In the genomic region with DNA sequence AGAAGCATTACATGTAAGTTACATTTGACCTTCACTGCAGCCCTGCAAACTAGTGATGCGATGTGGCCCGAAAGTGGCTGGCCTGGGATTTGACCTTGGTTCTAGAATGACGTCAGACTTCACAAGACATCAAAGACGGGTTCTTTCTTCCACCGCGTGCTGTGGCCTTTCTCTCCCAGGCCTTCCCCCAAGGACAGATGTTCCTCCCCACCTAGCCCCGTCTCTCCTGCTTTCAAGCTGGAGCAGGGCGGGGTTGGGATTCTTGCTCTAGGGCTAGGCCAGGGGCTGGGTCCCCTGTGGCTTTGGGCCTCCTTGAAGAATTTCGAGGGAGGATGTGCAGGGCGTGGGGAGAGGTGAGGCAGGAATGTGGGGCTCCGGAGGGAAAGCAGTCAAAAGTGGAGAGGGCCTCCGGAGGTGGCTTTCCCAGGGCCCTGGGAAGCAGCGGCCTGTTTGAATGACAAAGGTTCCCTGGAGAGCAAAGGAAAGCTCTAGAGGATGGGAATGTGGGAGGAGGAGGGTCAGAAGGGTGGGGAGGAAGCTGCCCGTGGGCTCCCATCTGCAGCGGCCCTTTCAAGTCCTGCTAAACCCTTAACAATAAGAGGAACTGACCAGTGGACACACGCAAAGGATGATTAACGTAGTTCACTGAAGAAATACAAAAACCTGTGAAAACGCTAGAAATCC, we compare ENCODE assay signal across 1 cellular context.
TF ChIP-seq lines count a peak whose summit lies in the region.

No MANE protein-coding gene starts in this region.

TF ChIP-seq in HepG2, 621 proteins besides CTCF, POLR2A, EP300 and RAD21 (continued from another document and continues in another):
- TF ChIP-seq KAT8 (CRISPR knock-in tag; IDR thresholded peaks at IDR 0.05) (no peak), MXI1 (IDR thresholded peaks at IDR 0.05; ENCODE audit: borderline replicate concordance, low read depth, low read length) (no peak), ZNF337 (CRISPR knock-in tag; IDR thresholded peaks at IDR 0.05; ENCODE audit: borderline replicate concordance, low read depth) (no peak), NFE2L2 (IDR thresholded peaks at IDR 0.05; ENCODE audit: low read length) (no peak), HOXA9 (CRISPR knock-in tag; IDR thresholded peaks at IDR 0.05; ENCODE audit: borderline replicate concordance) (no peak), ZGPAT (CRISPR knock-in tag; IDR thresholded peaks at IDR 0.05) (peak; percentile 72), ZNF879 (CRISPR knock-in tag; IDR thresholded peaks at IDR 0.05) (no peak), ATM (IDR thresholded peaks at IDR 0.05; ENCODE audit: borderline replicate concordance) (no peak), ZMYM2 (CRISPR knock-in tag; IDR thresholded peaks at IDR 0.05) (0 out of 2 replicates have a peak, but pooled peaks have one; percentile 28), HOXD1 (CRISPR knock-in tag; IDR thresholded peaks at IDR 0.05) (no peak), PPARG (CRISPR knock-in tag; conservative IDR thresholded peaks at IDR 0.05) (no peak; the same call in 1 of the 2 replicates), GMEB1 (CRISPR knock-in tag; IDR thresholded peaks at IDR 0.05; ENCODE audit: borderline replicate concordance) (no peak), ZNF724P (CRISPR knock-in tag; IDR thresholded peaks at IDR 0.05; ENCODE audit: borderline replicate concordance) (no peak), ZNF883 (CRISPR knock-in tag; IDR thresholded peaks at IDR 0.05; ENCODE audit: not compliant biosample characterization) (no peak), HIVEP1 (CRISPR knock-in tag; IDR thresholded peaks at IDR 0.05) (no peak), ZNF251 (CRISPR knock-in tag; IDR thresholded peaks at IDR 0.05) (no peak), REPIN1 (CRISPR knock-in tag; IDR thresholded peaks at IDR 0.05; ENCODE audit: borderline replicate concordance, low read depth) (no peak), ZNF512 (CRISPR knock-in tag; IDR thresholded peaks at IDR 0.05) (no peak), MZF1 (CRISPR knock-in tag; IDR thresholded peaks at IDR 0.05; ENCODE audit: borderline replicate concordance) (no peak), HNRNPL (IDR thresholded peaks at IDR 0.05; ENCODE audit: low read depth, low read length) (no peak), ZBTB40 (IDR thresholded peaks at IDR 0.05) (no peak), ZBTB40 (CRISPR knock-in tag; IDR thresholded peaks at IDR 0.05) (no peak; the same call in 1 of the 2 replicates), SNAI1 (CRISPR knock-in tag; IDR thresholded peaks at IDR 0.05; ENCODE audit: borderline replicate concordance) (no peak), U2AF1 (optimal IDR thresholded peaks at IDR 0.05; ENCODE audit: low read depth, low read length) (no peak), DMAP1 (CRISPR knock-in tag; IDR thresholded peaks at IDR 0.05) (peak; percentile 65), GRHL1 (CRISPR knock-in tag; conservative IDR thresholded peaks at IDR 0.05) (no peak), ZNF12 (CRISPR knock-in tag; IDR thresholded peaks at IDR 0.05) (no peak), MAFF (IDR thresholded peaks at IDR 0.05; ENCODE audit: low read depth, low read length) (no peak), ZSCAN30 (CRISPR knock-in tag; IDR thresholded peaks at IDR 0.05) (no peak), FOXK1 (CRISPR knock-in tag; IDR thresholded peaks at IDR 0.05; ENCODE audit: borderline replicate concordance, low read depth) (no peak), HCFC1 (IDR thresholded peaks at IDR 0.05; ENCODE audit: low read depth, low read length) (no peak), SMAD1 (CRISPR knock-in tag; IDR thresholded peaks at IDR 0.05; ENCODE audit: borderline replicate concordance, low read depth) (no peak), ZBTB1 (CRISPR knock-in tag; IDR thresholded peaks at IDR 0.05; ENCODE audit: borderline replicate concordance) (no peak)
- TF ChIP-seq, protein P1, sequence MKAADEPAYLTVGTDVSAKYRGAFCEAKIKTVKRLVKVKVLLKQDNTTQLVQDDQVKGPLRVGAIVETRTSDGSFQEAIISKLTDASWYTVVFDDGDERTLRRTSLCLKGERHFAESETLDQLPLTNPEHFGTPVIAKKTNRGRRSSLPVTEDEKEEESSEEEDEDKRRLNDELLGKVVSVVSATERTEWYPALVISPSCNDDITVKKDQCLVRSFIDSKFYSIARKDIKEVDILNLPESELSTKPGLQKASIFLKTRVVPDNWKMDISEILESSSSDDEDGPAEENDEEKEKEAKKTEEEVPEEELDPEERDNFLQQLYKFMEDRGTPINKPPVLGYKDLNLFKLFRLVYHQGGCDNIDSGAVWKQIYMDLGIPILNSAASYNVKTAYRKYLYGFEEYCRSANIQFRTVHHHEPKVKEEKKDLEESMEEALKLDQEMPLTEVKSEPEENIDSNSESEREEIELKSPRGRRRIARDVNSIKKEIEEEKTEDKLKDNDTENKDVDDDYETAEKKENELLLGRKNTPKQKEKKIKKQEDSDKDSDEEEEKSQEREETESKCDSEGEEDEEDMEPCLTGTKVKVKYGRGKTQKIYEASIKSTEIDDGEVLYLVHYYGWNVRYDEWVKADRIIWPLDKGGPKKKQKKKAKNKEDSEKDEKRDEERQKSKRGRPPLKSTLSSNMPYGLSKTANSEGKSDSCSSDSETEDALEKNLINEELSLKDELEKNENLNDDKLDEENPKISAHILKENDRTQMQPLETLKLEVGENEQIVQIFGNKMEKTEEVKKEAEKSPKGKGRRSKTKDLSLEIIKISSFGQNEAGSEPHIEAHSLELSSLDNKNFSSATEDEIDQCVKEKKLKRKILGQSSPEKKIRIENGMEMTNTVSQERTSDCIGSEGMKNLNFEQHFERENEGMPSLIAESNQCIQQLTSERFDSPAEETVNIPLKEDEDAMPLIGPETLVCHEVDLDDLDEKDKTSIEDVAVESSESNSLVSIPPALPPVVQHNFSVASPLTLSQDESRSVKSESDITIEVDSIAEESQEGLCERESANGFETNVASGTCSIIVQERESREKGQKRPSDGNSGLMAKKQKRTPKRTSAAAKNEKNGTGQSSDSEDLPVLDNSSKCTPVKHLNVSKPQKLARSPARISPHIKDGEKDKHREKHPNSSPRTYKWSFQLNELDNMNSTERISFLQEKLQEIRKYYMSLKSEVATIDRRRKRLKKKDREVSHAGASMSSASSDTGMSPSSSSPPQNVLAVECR (CRISPR knock-in tag; IDR thresholded peaks at IDR 0.05; ENCODE audit: borderline replicate concordance) = no peak
